19 cellular contexts compared by ENCODE assay signal in the genomic region with DNA sequence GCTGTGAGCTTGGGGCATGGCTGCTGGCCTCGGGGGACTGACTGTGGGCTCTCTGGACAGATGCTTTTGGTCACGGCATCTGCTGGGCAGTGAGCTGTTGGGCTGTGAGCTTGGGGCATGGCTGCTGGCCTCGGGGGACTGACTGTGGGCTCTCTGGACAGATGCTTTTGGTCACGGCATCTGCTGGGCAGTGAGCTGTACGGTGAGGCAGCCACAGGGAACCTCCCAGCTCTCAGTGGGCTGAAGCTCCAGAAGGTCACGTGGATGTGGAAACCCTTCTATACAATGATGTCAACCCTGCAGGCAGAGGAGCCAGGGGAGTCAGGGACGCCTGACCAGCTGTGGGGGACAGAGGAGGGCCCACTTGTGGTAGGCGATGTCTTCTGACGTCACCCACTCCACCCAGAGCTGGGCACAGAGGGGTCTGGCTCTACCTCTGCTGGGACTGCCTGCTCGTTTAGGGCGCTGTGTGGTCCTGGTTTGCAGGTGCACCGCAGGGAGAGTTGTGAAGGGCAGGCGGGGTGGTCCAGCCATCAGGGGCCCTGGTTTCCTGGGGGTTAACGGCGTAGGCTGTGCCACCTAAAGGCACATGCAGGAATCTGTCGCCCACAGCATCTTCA.
"Had no signal": no experiment of that assay in that cellular context is flagged by ENCODE, and none has a peak within 500 bp of the region (broad histone marks: within the 10 kb centered on the region; RNA-seq: fewer than 3 reads in every experiment).

No MANE protein-coding gene starts in this region.

- H3K4me3 Mint-ChIP-seq: activated CD4-positive, alpha-beta memory T cell treated with anti-CD3 and anti-CD28 coated beads for 36 hours; activated CD4-positive, alpha-beta T cell treated with anti-CD3 and anti-CD28 coated beads for 36 hours; activated CD8-positive, alpha-beta memory T cell treated with anti-CD3 and anti-CD28 coated beads, Interleukin-2, amount 10 ng/mL, durations not matched to agents 7 days and 5 days; activated naive CD4-positive, alpha-beta T cell treated with anti-CD3 and anti-CD28 coated beads, Interleukin-2, amount 50 U/mL, for 24 hours; stimulated activated naive CD8-positive, alpha-beta T cell treated with anti-CD3 and anti-CD28 coated beads, Interleukin-15, amount 100 ng/mL, for 72 hours; T-helper 17 cell; type B pancreatic cell had no signal

- H3K4me1 Mint-ChIP-seq: activated CD4-positive, alpha-beta T cell treated with anti-CD3 and anti-CD28 coated beads for 36 hours; activated CD8-positive, alpha-beta memory T cell treated with anti-CD3 and anti-CD28 coated beads, Interleukin-2, amount 10 ng/mL, durations not matched to agents 7 days and 5 days; activated naive CD4-positive, alpha-beta T cell treated with anti-CD3 and anti-CD28 coated beads, Interleukin-2, amount 50 U/mL, for 24 hours had no signal

- ATAC-seq: activated CD4-positive, alpha-beta T cell treated with anti-CD3 and anti-CD28 coated beads for 36 hours; activated CD8-positive, alpha-beta memory T cell treated with anti-CD3 and anti-CD28 coated beads, Interleukin-2, amount 10 ng/mL, durations not matched to agents 7 days and 5 days; esophagus mucosa; right cardiac atrium; stimulated activated naive CD8-positive, alpha-beta T cell treated with anti-CD3 and anti-CD28 coated beads, Interleukin-15, amount 100 ng/mL, for 72 hours; T-helper 17 cell had no signal

- H3K4me1 ChIP-seq: adrenal gland, colonic mucosa had no signal

- H3K9me3 ChIP-seq: adrenal gland, colonic mucosa, neutrophil had no signal

- H3K9me3 Mint-ChIP-seq: activated CD4-positive, alpha-beta memory T cell treated with anti-CD3 and anti-CD28 coated beads for 36 hours; activated naive CD4-positive, alpha-beta T cell treated with anti-CD3 and anti-CD28 coated beads, Interleukin-2, amount 50 U/mL, for 24 hours; stimulated activated naive CD8-positive, alpha-beta T cell treated with anti-CD3 and anti-CD28 coated beads, Interleukin-15, amount 100 ng/mL, for 72 hours; type B pancreatic cell had no signal

- H3K27ac ChIP-seq: adrenal gland, colonic mucosa, neutrophil, WERI-Rb-1 had no signal

- H3K36me3 ChIP-seq: adrenal gland, colonic mucosa, neutrophil, WERI-Rb-1 had no signal

- H3K4me3 ChIP-seq: adrenal gland, colonic mucosa, smooth muscle cell had no signal

- FAIRE-seq: keratinocyte had no signal

- DNase-seq: activated CD4-positive, alpha-beta memory T cell treated with anti-CD3 and anti-CD28 coated beads for 36 hours; activated CD4-positive, alpha-beta T cell treated with anti-CD3 and anti-CD28 coated beads for 36 hours; activated CD8-positive, alpha-beta memory T cell treated with anti-CD3 and anti-CD28 coated beads, Interleukin-2, amount 10 ng/mL, durations not matched to agents 7 days and 5 days; activated T-cell treated with anti-CD3 and anti-CD28 coated beads, Interleukin-2, amount 50 U/mL, for 1 hour; adrenal gland; caudate nucleus; colonic mucosa; hippocampal formation; stimulated activated naive CD8-positive, alpha-beta T cell treated with anti-CD3 and anti-CD28 coated beads, Interleukin-15, amount 100 ng/mL, for 72 hours; T-helper 17 cell; WERI-Rb-1 had no signal

- H3K27ac Mint-ChIP-seq: activated CD4-positive, alpha-beta memory T cell treated with anti-CD3 and anti-CD28 coated beads for 36 hours; activated CD4-positive, alpha-beta T cell treated with anti-CD3 and anti-CD28 coated beads for 36 hours; activated CD8-positive, alpha-beta memory T cell treated with anti-CD3 and anti-CD28 coated beads, Interleukin-2, amount 10 ng/mL, durations not matched to agents 7 days and 5 days; activated naive CD4-positive, alpha-beta T cell treated with anti-CD3 and anti-CD28 coated beads, Interleukin-2, amount 50 U/mL, for 24 hours; progenitor cell of endocrine pancreas; stimulated activated naive CD8-positive, alpha-beta T cell treated with anti-CD3 and anti-CD28 coated beads, Interleukin-15, amount 100 ng/mL, for 72 hours; T-helper 17 cell; type B pancreatic cell had no signal

- H3K36me3 Mint-ChIP-seq: activated CD4-positive, alpha-beta memory T cell treated with anti-CD3 and anti-CD28 coated beads for 36 hours; activated CD8-positive, alpha-beta memory T cell treated with anti-CD3 and anti-CD28 coated beads, Interleukin-2, amount 10 ng/mL, durations not matched to agents 7 days and 5 days; activated naive CD4-positive, alpha-beta T cell treated with anti-CD3 and anti-CD28 coated beads, Interleukin-2, amount 50 U/mL, for 24 hours; type B pancreatic cell had no signal
